10 cellular contexts compared by ENCODE assay signal in genomic region chr9:119963258-119963797, GRCh38.
DNase-seq lines count a peak whose midpoint lies in the region; TF ChIP-seq lines count a peak whose summit lies in the region.
"Had no signal": no experiment of that assay in that cellular context is flagged by ENCODE, and none has a peak within 500 bp of the region (broad histone marks: within the 10 kb centered on the region; RNA-seq: fewer than 3 reads in every experiment).

No MANE protein-coding gene starts in this region.

- H3K27me3 Mint-ChIP-seq in endodermal cell (ENCODE audit: insufficient read depth), result no peaks in the 10 kb centered on the region

- no peaks in the 10 kb centered on the region for H3K36me3 Mint-ChIP-seq in endodermal cell (ENCODE audit: low read depth)

- H4K20me1 ChIP-seq in BLaER1, result no peaks in the 10 kb centered on the region

- WGBS in endodermal cell (ENCODE audit: insufficient coverage in 1 of 2, insufficient read length in 1 of 2), 2 experiments, result 20 to 49% methylated on average over 1 to 4 of the region's 4 CpGs

- TF ChIP-seq CTCF in endodermal cell (conservative IDR thresholded peaks at IDR 0.05), result no peak

- no peaks in the 10 kb centered on the region for H3K27me3 ChIP-seq in BLaER1
- no peaks in the 10 kb centered on the region for H3K27me3 ChIP-seq in endodermal cell (ENCODE audit: control insufficient read depth, insufficient read depth, low read length, poor library complexity, severe bottlenecking)
- H3K27me3 ChIP-seq: stomach had no signal

- H3K36me3 ChIP-seq in BLaER1 (no peaks in the 10 kb centered on the region), endodermal cell (ENCODE audit: control insufficient read depth, insufficient read depth, low read length) (no peaks in the 10 kb centered on the region)
- H3K36me3 ChIP-seq: stomach had no signal

- H3K4me3 ChIP-seq in BLaER1 (no peak overlapping the region), endodermal cell (ENCODE audit: low read length) (no peak overlapping the region)
- H3K4me3 ChIP-seq: stomach had no signal

- peak overlapping the region; percentile 48; the same call in 1 of the 2 replicates for H3K4me2 ChIP-seq in BLaER1

- H3K4me3 Mint-ChIP-seq in endodermal cell, result peak overlapping the region; percentile 17

- H3K27ac ChIP-seq in BLaER1 (no peak overlapping the region), endodermal cell (ENCODE audit: low read depth, low read length) (peak overlapping the region; percentile 4)
- H3K27ac ChIP-seq: stomach had no signal

- H3K9me3 ChIP-seq in BLaER1 (no peaks in the 10 kb centered on the region), endodermal cell (ENCODE audit: control insufficient read depth, low read length) (no peaks in the 10 kb centered on the region)
- H3K9me3 ChIP-seq: stomach had no signal

- H3K27ac Mint-ChIP-seq in endodermal cell, result peak overlapping the region; percentile 93

- H3K4me1 Mint-ChIP-seq in endodermal cell, result peaks cover 27% of the 10 kb centered on the region

- no peaks in the 10 kb centered on the region for H3K9me3 Mint-ChIP-seq in endodermal cell

- H3K4me1 ChIP-seq in BLaER1 (peaks cover 8% of the 10 kb centered on the region), endodermal cell (ENCODE audit: control insufficient read depth, insufficient read depth, low read length) (no peaks in the 10 kb centered on the region)

- DNase-seq in NCI-H226 (peak; percentile 62), endodermal cell (peak; percentile 91), myocyte (ENCODE audit: low read depth) (peak; percentile 45), NCI-H524 (lab: John Stamatoyannopoulos, UW) (no peak), HuH-7 (ENCODE audit: low spot score) (no peak), NOMO-1 (lab: John Stamatoyannopoulos, UW; ENCODE audit: unreplicated experiment in 2 of 2) (no peak)
- DNase-seq in activated CD4-positive, alpha-beta T cell treated with anti-CD3 and anti-CD28 coated beads, Interleukin-2, amount 50 U/mL, for 4 hours, result no peak
- DNase-seq: activated naive CD4-positive, alpha-beta T cell treated with Interleukin-2 at 50 U/mL for 16 hours had no signal

- H3K9ac ChIP-seq in BLaER1 (no peak overlapping the region), endodermal cell (ENCODE audit: extremely low read depth, low read length, poor library complexity, severe bottlenecking) (no peak overlapping the region)

Comparison
In these comparisons a context has a peak if more than half of its experiments do, and no peak if none do; other contexts are left out.
1. DNase-seq: peak in NCI-H226 (single experiment), endodermal cell (single experiment) and myocyte (single experiment); none in NCI-H524 (0 of 2), activated CD4-positive, alpha-beta T cell treated with anti-CD3 and anti-CD28 coated beads, Interleukin-2, amount 50 U/mL, for 4 hours (0 of 2), HuH-7 (single experiment) and NOMO-1 (0 of 2).